ENCODE assay signal across 17 cellular contexts in genomic region chr11:34748036-34748435, GRCh38.
"Had no signal": no experiment of that assay in that cellular context is flagged by ENCODE, and none has a peak within 500 bp of the region (broad histone marks: within the 10 kb centered on the region; RNA-seq: fewer than 3 reads in every experiment).

No MANE protein-coding gene starts in this region.

- H3K27me3 ChIP-seq: gastroesophageal sphincter, tibial artery, upper lobe of left lung, uterus had no signal

- H3K27ac Mint-ChIP-seq: dendritic cell treated with granulocyte-macrophage colony-stimulating factor and Interleukin-4, amounts not matched to agents 40 ng/mL and 50 ng/mL, for 4 days; effector memory CD8-positive, alpha-beta T cell; naive thymus-derived CD4-positive, alpha-beta T cell had no signal

- DNase-seq: effector memory CD8-positive, alpha-beta T cell; glutamatergic neuron; islet precursor cell; mammary epithelial cell; naive thymus-derived CD4-positive, alpha-beta T cell; posterior cingulate gyrus; right cardiac atrium; stimulated activated CD4-positive, alpha-beta T cell treated with anti-CD3 and anti-CD28 coated beads, Interleukin-2, amount 100 ng/mL, for 48 hours; stimulated activated naive CD8-positive, alpha-beta T cell treated with anti-CD3 and anti-CD28 coated beads, Interleukin-15, Interleukin-2, amounts not matched to agents 100 U/mL and 50 U/mL, for 24 hours; tibial artery; upper lobe of left lung; uterus had no signal

- H3K4me3 ChIP-seq: gastroesophageal sphincter, smooth muscle cell, tibial artery, upper lobe of left lung, uterus had no signal

- H3K4me1 Mint-ChIP-seq: naive thymus-derived CD4-positive, alpha-beta T cell had no signal

- H3K4me3 Mint-ChIP-seq: dendritic cell treated with granulocyte-macrophage colony-stimulating factor and Interleukin-4, amounts not matched to agents 40 ng/mL and 50 ng/mL, for 4 days; effector memory CD8-positive, alpha-beta T cell; naive thymus-derived CD4-positive, alpha-beta T cell; neural crest cell had no signal

- H3K27ac ChIP-seq: gastroesophageal sphincter, tibial artery, upper lobe of left lung, uterus had no signal

- H3K36me3 ChIP-seq: gastroesophageal sphincter, tibial artery, upper lobe of left lung, uterus had no signal

- H3K4me2 ChIP-seq: smooth muscle cell had no signal

- ATAC-seq: effector memory CD8-positive, alpha-beta T cell; gastroesophageal sphincter; left lobe of liver; naive thymus-derived CD4-positive, alpha-beta T cell; right cardiac atrium; stimulated activated naive CD8-positive, alpha-beta T cell treated with anti-CD3 and anti-CD28 coated beads, Interleukin-15, Interleukin-2, amounts not matched to agents 100 U/mL and 50 U/mL, for 24 hours had no signal

- H3K4me1 ChIP-seq: gastroesophageal sphincter, uterus had no signal

- H3K36me3 Mint-ChIP-seq: naive thymus-derived CD4-positive, alpha-beta T cell had no signal

- H3K9me3 Mint-ChIP-seq: dendritic cell treated with granulocyte-macrophage colony-stimulating factor and Interleukin-4, amounts not matched to agents 40 ng/mL and 50 ng/mL, for 4 days; effector memory CD8-positive, alpha-beta T cell; neural crest cell had no signal

- H3K9me3 ChIP-seq: gastroesophageal sphincter, tibial artery, upper lobe of left lung, uterus had no signal
